In genomic region chr3:58784425-58784824, GRCh38 we compare ENCODE assay signal across 26 cellular contexts.
DNase-seq lines count a peak whose midpoint lies in the region; ATAC-seq, FAIRE-seq and TF ChIP-seq lines count a peak whose summit lies in the region.
"Had no signal": no experiment of that assay in that cellular context is flagged by ENCODE, and none has a peak within 500 bp of the region (broad histone marks: within the 10 kb centered on the region; RNA-seq: fewer than 3 reads in every experiment).

No MANE protein-coding gene starts in this region.

- no peak for DNase-seq in colonic mucosa
- DNase-seq in mucosa of descending colon = no peak
- DNase-seq in transverse colon = no peak
- no peak for DNase-seq in prostate gland (ENCODE audit: low spot score)
- DNase-seq in frontal cortex (ENCODE audit: low spot score in 2 of 2) = no peak
- DNase-seq: 8988T; ACHN; BE2C; C1 segment of cervical spinal cord; CD4-positive, alpha-beta memory T cell; CD4-positive, CD25-positive, alpha-beta regulatory T cell; CD8-positive, alpha-beta memory T cell; COR-L47; DMS 273 treated with DMSO at 0.1 percent for 48 hours; DMS153; DMS53; DMS79; DND-41; EL; GDM1 had no signal

- H3K9ac ChIP-seq in colonic mucosa (ENCODE audit: low read depth in 2 of 2, low read length in 2 of 2) = no peak overlapping the region
- H3K9ac ChIP-seq: BLaER1 had no signal

- TF ChIP-seq CTCF in colonic mucosa (IDR thresholded peaks at IDR 0.05) = no peak
- no peak for TF ChIP-seq CTCF in mucosa of descending colon (IDR thresholded peaks at IDR 0.05)
- TF ChIP-seq CTCF in transverse colon (IDR thresholded peaks at IDR 0.05) = no peak
- no peak for TF ChIP-seq CTCF in prostate gland (IDR thresholded peaks at IDR 0.05)

- H3K36me3 ChIP-seq in colonic mucosa = no peaks in the 10 kb centered on the region
- no peaks in the 10 kb centered on the region for H3K36me3 ChIP-seq in mucosa of descending colon (ENCODE audit: low read depth)
- H3K36me3 ChIP-seq in transverse colon = no peaks in the 10 kb centered on the region
- no peaks in the 10 kb centered on the region for H3K36me3 ChIP-seq in prostate gland
- H3K36me3 ChIP-seq: BE2C had no signal

- H3K4me1 ChIP-seq in colonic mucosa = no peaks in the 10 kb centered on the region
- peaks cover 7% of the 10 kb centered on the region for H3K4me1 ChIP-seq in mucosa of descending colon (ENCODE audit: low read depth)
- H3K4me1 ChIP-seq in transverse colon = peaks cover 0 to 19% (median 4%) of the 10 kb centered on the region in 4 donors
- H3K4me1 ChIP-seq in prostate gland (replicated peaks) = no peaks in the 10 kb centered on the region
- H3K4me1 ChIP-seq: BE2C, BLaER1 had no signal

- intact Hi-C loops in colonic mucosa (cut with DNase I) = no loop called here
- intact Hi-C loops in mucosa of descending colon (cut with DNase I, micrococcal nuclease) = no loop called here
- intact Hi-C loops in transverse colon (cut with DNase I; ENCODE audit: low total_unique reads) = no loop called here
- intact Hi-C loops in prostate gland (cut with DNase I) = no loop called here

- H3K27me3 ChIP-seq in colonic mucosa (no peaks in the 10 kb centered on the region), transverse colon (no peaks in the 10 kb centered on the region), prostate gland (replicated peaks; ENCODE audit: insufficient read depth) (no peaks in the 10 kb centered on the region)
- H3K27me3 ChIP-seq: BE2C, BLaER1 had no signal

- WGBS in transverse colon (ENCODE audit: low coverage in 1 of 2), 2 donors = 59 to 77% methylated on average over 4 of the region's 4 CpGs
- 78% methylated on average over 4 of the region's 4 CpGs for WGBS in prostate gland

- TF ChIP-seq EP300 in transverse colon (IDR thresholded peaks at IDR 0.05; ENCODE audit: low read depth) = no peak

- peak overlapping the region; percentile 56 for H3K27ac ChIP-seq in colonic mucosa
- peak overlapping the region; percentile 37 to 62 (median 51) for H3K27ac ChIP-seq in transverse colon
- H3K27ac ChIP-seq in prostate gland = no peak overlapping the region
- H3K27ac ChIP-seq: BLaER1 had no signal

- H3K9me3 ChIP-seq in colonic mucosa = no peaks in the 10 kb centered on the region
- H3K9me3 ChIP-seq in mucosa of descending colon = peaks cover 19% of the 10 kb centered on the region
- peaks cover 18 to 22% of the 10 kb centered on the region in 2 donors for H3K9me3 ChIP-seq in transverse colon
- no peaks in the 10 kb centered on the region for H3K9me3 ChIP-seq in prostate gland
- H3K9me3 ChIP-seq: BE2C had no signal

- H3K4me3 ChIP-seq in colonic mucosa (no peak overlapping the region), mucosa of descending colon (no peak overlapping the region), transverse colon (no peak overlapping the region), prostate gland (no peak overlapping the region)
- H3K4me3 ChIP-seq: BLaER1, GM12878 had no signal

- in situ Hi-C loops in transverse colon (cut with MboI; ENCODE audit: low pct_ligation_motif_present in 1 of 4, low pct_unique_long_range_greater_than_20kb in 1 of 4, low sequenced_read_pairs in 3 of 4) = no loop called here

- TF ChIP-seq POLR2A in transverse colon (IDR thresholded peaks at IDR 0.05) (no peak), prostate gland (IDR thresholded peaks at IDR 0.05) (no peak)

- ATAC-seq in mucosa of descending colon = peak; percentile 66
- no peak for ATAC-seq in GM19395 (IDR thresholded peaks at IDR 0.05; ENCODE audit: unreplicated experiment)
- ATAC-seq: GM12878 had no signal

- no peak for FAIRE-seq in frontal cortex (lab: Jason Lieb, UNC)
- FAIRE-seq: A204.1, GM12878, GM12892, GM18507 had no signal

Comparison
In these comparisons a context has a peak if more than half of its experiments do, and no peak if none do; other contexts are left out.
1. H3K27ac ChIP-seq: peak in colonic mucosa (single experiment) and transverse colon (4 of 4); none in prostate gland (0 of 2).